Comparison of ENCODE assay signal across 11 cellular contexts in genomic region chr2:127569274-127570065, GRCh38. TPM values are rescaled to one million over a fixed set of nuclear protein-coding genes. Genes with fewer than 3 reads are reported as not detected.
DNase-seq lines count a peak whose midpoint lies in the region; ATAC-seq, FAIRE-seq and TF ChIP-seq lines count a peak whose summit lies in the region.
"Had no signal": no experiment of that assay in that cellular context is flagged by ENCODE, and none has a peak within 500 bp of the region (broad histone marks: within the 10 kb centered on the region; RNA-seq: fewer than 3 reads in every experiment).

No MANE protein-coding gene starts in this region.

- H3K4me1 ChIP-seq in GM12878 (ENCODE audit: control insufficient read depth, insufficient read depth, low read length) (peaks cover 2% of the 10 kb centered on the region), heart right ventricle (peaks cover 3 to 39% (median 27%) of the 10 kb centered on the region in 9 donors), skeletal muscle satellite cell (ENCODE audit: control insufficient read depth, insufficient read depth, low read length) (peaks cover 35% of the 10 kb centered on the region)

- no peak overlapping the region for H3K9ac ChIP-seq in GM12878 (ENCODE audit: control insufficient read depth, insufficient read depth, low read length)
- peak overlapping the region; percentile 9 for H3K9ac ChIP-seq in skeletal muscle satellite cell (ENCODE audit: low read depth, low read length)

- H3K36me3 ChIP-seq in GM12878 (ENCODE audit: control insufficient read depth in 2 of 2, insufficient read depth in 2 of 2, low read length in 1 of 2) = no peaks in the 10 kb centered on the region
- H3K36me3 ChIP-seq in heart right ventricle = no peaks in the 10 kb centered on the region
- no peaks in the 10 kb centered on the region for H3K36me3 ChIP-seq in skeletal muscle satellite cell (ENCODE audit: insufficient read depth, low read length)

- no peaks in the 10 kb centered on the region; a peak in 2 of 4 replicates for H3K27me3 ChIP-seq in GM12878 (replicated peaks in 1 of 2; ENCODE audit: control insufficient read depth in 2 of 2, insufficient read depth in 2 of 2, low read length in 1 of 2)
- no peaks in the 10 kb centered on the region for H3K27me3 ChIP-seq in heart right ventricle
- no peaks in the 10 kb centered on the region for H3K27me3 ChIP-seq in skeletal muscle satellite cell (ENCODE audit: control insufficient read depth, insufficient read depth, low read length)

- 35% methylated on average over 11 of the region's 11 CpGs for WGBS in GM12878 (ENCODE audit: insufficient coverage, insufficient replicate concordance, low lambda C conversion rate, missing lambda C conversion rate)
- 53 to 63% methylated on average over 11 of the region's 11 CpGs for WGBS in heart right ventricle, 2 donors

- H3K4me3 ChIP-seq in GM12878 (no peak overlapping the region), heart right ventricle (no peak overlapping the region), skeletal muscle satellite cell (ENCODE audit: low read length) (no peak overlapping the region)
- H3K4me3 ChIP-seq: K562 had no signal

- peak; percentile 17 for ATAC-seq in GM12878
- ATAC-seq in heart right ventricle = peak in 7 of 8 donors; percentile 39 to 70 (median 52)
- no peak for ATAC-seq in HG02610 (IDR thresholded peaks at IDR 0.05; ENCODE audit: unreplicated experiment)
- no peak for ATAC-seq in GM19455 (IDR thresholded peaks at IDR 0.05; ENCODE audit: unreplicated experiment)

- DNase-seq in H4 (ENCODE audit: low spot score) (peak; percentile 34), GM12878 (ENCODE audit: low read depth, low spot score) (no peak), heart right ventricle (peak in 1 of 2 donors; percentile 25), HEK293T (ENCODE audit: extremely low spot score) (no peak), mucosa of gallbladder (ENCODE audit: low spot score) (no peak)
- DNase-seq: NCI-H774; stimulated activated naive CD4-positive, alpha-beta T cell treated with Interleukin-2 at 50 U/mL for 16 hours had no signal

- no peak for FAIRE-seq in GM12878 (lab: Jason Lieb, UNC)
- FAIRE-seq: K562 had no signal

- no peak for TF ChIP-seq POLR2A in GM12878 (IDR thresholded peaks at IDR 0.05; ENCODE audit: low read depth, low read length)

- RAD21 ChIA-PET in GM12878 (lab: Charles Lee; ENCODE audit: unreplicated experiment) = interaction anchor here (0.6 kb wide), 1 partner anchor 154 kb away, joined by 3 read pairs; no protein-coding TSS in a partner anchor

- SMC1A ChIA-PET in GM12878 (lab: Charles Lee; ENCODE audit: uncharacterized antibody, unreplicated experiment) = interaction anchor here (1.3 kb wide), 1 partner anchor 61 kb away, joined by 3 read pairs; no protein-coding TSS in a partner anchor

- no TSS peak for BruUV-seq in GM12878 (replicated peaks; lab: Mats Ljungman, UMichigan)

- no peaks in the 10 kb centered on the region for H3K9me3 ChIP-seq in GM12878 (replicated peaks; ENCODE audit: control insufficient read depth, insufficient read depth, low read length)
- no peaks in the 10 kb centered on the region for H3K9me3 ChIP-seq in heart right ventricle
- H3K9me3 ChIP-seq in skeletal muscle satellite cell (replicated peaks; ENCODE audit: low read length) = no peaks in the 10 kb centered on the region

- CTCF ChIA-PET in GM12878 (lab: Yijun Ruan, JAX) = interaction anchor here (0.9 kb wide), 1 partner anchor 22 kb away, joined by 3 read pairs; no protein-coding TSS in a partner anchor
- CTCF ChIA-PET in HEK293T (lab: Yijun Ruan, JAX) = interaction anchor here (1.5 kb wide), 1 partner anchor 22 kb away, joined by 5 read pairs; no protein-coding TSS in a partner anchor

- TF ChIP-seq EP300 in GM12878 (IDR thresholded peaks at IDR 0.05; ENCODE audit: borderline replicate concordance in 1 of 2, control insufficient read depth in 1 of 2, low read depth in 2 of 2, low read length in 2 of 2) = no peak

- in situ Hi-C loops in GM12878 (cut with MboI) = no loop called here

- no peak for TF ChIP-seq CTCF in GM12878 (IDR thresholded peaks at IDR 0.05 in 2 of 3, conservative IDR thresholded peaks at IDR 0.05 in 1 of 3; ENCODE audit: control insufficient read depth in 2 of 3, extremely low read depth in 1 of 3, insufficient read depth in 1 of 3, low read depth in 3 of 3, low read length in 3 of 3)
- TF ChIP-seq CTCF in heart right ventricle (IDR thresholded peaks at IDR 0.05) = no peak

- H2AFZ ChIP-seq in GM12878 (ENCODE audit: control insufficient read depth, low read depth, low read length) = no peak overlapping the region

- H3K4me2 ChIP-seq in GM12878 (ENCODE audit: control insufficient read depth, insufficient read depth) = no peak overlapping the region
- H3K4me2 ChIP-seq in skeletal muscle satellite cell (ENCODE audit: low read length) = peak overlapping the region; percentile 55

- H3K27ac ChIP-seq in GM12878 (ENCODE audit: control insufficient read depth, insufficient read depth) (no peak overlapping the region), heart right ventricle (peak overlapping the region in 2 of 10 donors; percentile 28 to 56)

- no peaks in the 10 kb centered on the region for H4K20me1 ChIP-seq in GM12878 (ENCODE audit: control insufficient read depth, insufficient read depth)

- H3K79me2 ChIP-seq in GM12878 (ENCODE audit: control insufficient read depth, insufficient read depth, low read length) = no peaks in the 10 kb centered on the region

- POLR2A ChIA-PET in GM12878 (lab: Charles Lee) (no interaction called here), HEK293T (lab: Yijun Ruan, JAX) (no interaction called here)

- intact Hi-C loops in GM12878 (cut with micrococcal nuclease; ENCODE audit: unreplicated experiment) (no loop called here), heart right ventricle (cut with DNase I) (loop anchor here in 1 of 10 donors (5.0 kb wide), 1 partner anchor 42 kb away; the partner anchor contains the start of gene IWS1)

- TF ChIP-seq RAD21 in GM12878 (IDR thresholded peaks at IDR 0.05; ENCODE audit: insufficient read depth, low read depth, low read length) = no peak

TF ChIP-seq in GM12878, 131 proteins besides CTCF, POLR2A, EP300 and RAD21 (continues in another document):
- TF ChIP-seq GABPA (IDR thresholded peaks at IDR 0.05; ENCODE audit: low read depth) (no peak), ZNF384 (IDR thresholded peaks at IDR 0.05; ENCODE audit: borderline replicate concordance, low read depth, low read length) (no peak), YBX1 (IDR thresholded peaks at IDR 0.05) (no peak)

TF ChIP-seq in HEK293T, 16 proteins besides CTCF, POLR2A, EP300 and RAD21 (continues in another document):
- no peak for TF ChIP-seq SUZ12 (IDR thresholded peaks at IDR 0.05)
- no peak for TF ChIP-seq FOXK2 (IDR thresholded peaks at IDR 0.05)

RNA-seq across cellular contexts. Expression of gene MYO7B, which starts 34.0 kb away (rescaled TPM):
- 0.48 TPM in 1 of 2 replicates, not detected in the other for total RNA-seq in H4 (2014; rRNA removed; shearing (Covaris generic))
- 7.6 and 14.2 TPM in 2 replicates for total RNA-seq in GM12878 (2013; cell fraction: nucleolus; rRNA removed)
- total RNA-seq in GM12878 (2014; rRNA removed) = 1.6 and 2.9 TPM in 2 replicates
- total RNA-seq in GM12878 (2014; rRNA removed; fragmentation: Illumina TruSeq; extraction: Trizol) = 1.6 and 2.2 TPM in 2 replicates
- total RNA-seq in GM12878 (2021) = 2.2 and 4.8 TPM in 2 replicates
- 0.83 TPM for polyA plus RNA-seq in GM12878 (2011; ENCODE audit: low read depth)
- 0.09 and 0.23 TPM in 2 replicates for polyA plus RNA-seq in GM12878 (2011; rRNA removed)
- polyA plus RNA-seq in GM12878 (2011; cell fraction: cytosol; rRNA removed) = 0.18 and 0.30 TPM in 2 replicates
- polyA plus RNA-seq in GM12878 (2011; cell fraction: nucleus; rRNA removed) = 0.85 and 1.2 TPM in 2 replicates
- polyA plus RNA-seq in GM12878 (2012) = 1.2 and 2.3 TPM in 2 replicates
- polyA plus RNA-seq in GM12878 (2014; fragmentation: Illumina TruSeq; extraction: Trizol) = 0.51 and 1.4 TPM in 2 replicates
- under 1 TPM; 0.08 to 0.18 TPM for polyA plus RNA-seq in GM12878 (2014; fragmentation: Nextera tagmentation; extraction: Ambion mirVana)
- 1.9 and 2.3 TPM in 2 replicates for polyA plus RNA-seq in GM12878 (2014; rRNA removed)
- polyA plus RNA-seq in GM12878 (2016; fragmentation: Nextera tagmentation; extraction: Ambion mirVana) = under 1 TPM; 0.67 to 0.92 TPM
- polyA minus RNA-seq in GM12878 (2011; rRNA and poly(A)+ RNA removed) = 0.07 and 0.46 TPM in 2 replicates
- polyA minus RNA-seq in GM12878 (2011; cell fraction: cytosol; rRNA and poly(A)+ RNA removed) = 0.13 TPM in 1 of 2 replicates, not detected in the other
- polyA minus RNA-seq in GM12878 (2011; cell fraction: nucleus; rRNA and poly(A)+ RNA removed) = 0.48 TPM in 2 replicates
- 1 to 10 TPM in 3 of 10 donors, under 1 TPM in 7; 0.42 to 1.4 (median 0.77) TPM for total RNA-seq in heart right ventricle
- polyA plus RNA-seq in heart right ventricle = 1 to 10 TPM; 1.4 to 2.3 TPM
- under 0.01 and 0.66 TPM in 2 replicates for total RNA-seq in skeletal muscle satellite cell (2012; rRNA removed)
- 125 TPM for total RNA-seq in mucosa of gallbladder
- total RNA-seq: K562 had no signal

RNA-seq across cellular contexts. Expression of gene IWS1, which starts 43.2 kb away (rescaled TPM):
- total RNA-seq in H4 (2014; rRNA removed; shearing (Covaris generic)) = 39.9 and 41.2 TPM in 2 replicates
- total RNA-seq in GM12878 (2013; cell fraction: nucleolus; rRNA removed) = 86.7 and 89.4 TPM in 2 replicates
- total RNA-seq in GM12878 (2014; rRNA removed) = 41.0 and 47.9 TPM in 2 replicates
- total RNA-seq in GM12878 (2014; rRNA removed; fragmentation: Illumina TruSeq; extraction: Trizol) = 66.4 and 68.9 TPM in 2 replicates
- 43.8 and 45.9 TPM in 2 replicates for total RNA-seq in GM12878 (2021)
- polyA plus RNA-seq in GM12878 (2011; ENCODE audit: low read depth) = 20.0 TPM
- polyA plus RNA-seq in GM12878 (2011; rRNA removed) = 48.6 and 68.4 TPM in 2 replicates
- 20.2 and 21.2 TPM in 2 replicates for polyA plus RNA-seq in GM12878 (2011; cell fraction: cytosol; rRNA removed)
- polyA plus RNA-seq in GM12878 (2011; cell fraction: nucleus; rRNA removed) = 23.2 and 30.5 TPM in 2 replicates
- polyA plus RNA-seq in GM12878 (2012) = 33.5 and 36.2 TPM in 2 replicates
- polyA plus RNA-seq in GM12878 (2014; fragmentation: Illumina TruSeq; extraction: Trizol) = 62.8 and 80.0 TPM in 2 replicates
- 10 to 100 TPM; 21.9 to 34.2 TPM for polyA plus RNA-seq in GM12878 (2014; fragmentation: Nextera tagmentation; extraction: Ambion mirVana)
- polyA plus RNA-seq in GM12878 (2014; rRNA removed) = 36.7 and 37.9 TPM in 2 replicates
- polyA plus RNA-seq in GM12878 (2016; fragmentation: Nextera tagmentation; extraction: Ambion mirVana) = 10 to 100 TPM; 45.6 to 53.7 TPM
- 21.1 and 32.0 TPM in 2 replicates for polyA minus RNA-seq in GM12878 (2011; rRNA and poly(A)+ RNA removed)
- polyA minus RNA-seq in GM12878 (2011; cell fraction: cytosol; rRNA and poly(A)+ RNA removed) = 12.8 and 14.9 TPM in 2 replicates
- 14.6 and 27.6 TPM in 2 replicates for polyA minus RNA-seq in GM12878 (2011; cell fraction: nucleus; rRNA and poly(A)+ RNA removed)
- total RNA-seq in heart right ventricle = 10 to 100 TPM; 37.6 to 64.8 (median 46.4) TPM
- polyA plus RNA-seq in heart right ventricle = 10 to 100 TPM; 37.4 to 51.6 TPM
- total RNA-seq in skeletal muscle satellite cell (2012; rRNA removed) = 25.6 and 26.6 TPM in 2 replicates
- 37.7 TPM for total RNA-seq in mucosa of gallbladder

Comparison
In these comparisons a context has a peak if more than half of its experiments do, and no peak if none do; other contexts are left out.
1. ATAC-seq: peak in GM12878 (single experiment) and heart right ventricle (7 of 8); none in HG02610 (single experiment) and GM19455 (single experiment).